Comparison of ENCODE assay signal across 8 cellular contexts in the genomic region with DNA sequence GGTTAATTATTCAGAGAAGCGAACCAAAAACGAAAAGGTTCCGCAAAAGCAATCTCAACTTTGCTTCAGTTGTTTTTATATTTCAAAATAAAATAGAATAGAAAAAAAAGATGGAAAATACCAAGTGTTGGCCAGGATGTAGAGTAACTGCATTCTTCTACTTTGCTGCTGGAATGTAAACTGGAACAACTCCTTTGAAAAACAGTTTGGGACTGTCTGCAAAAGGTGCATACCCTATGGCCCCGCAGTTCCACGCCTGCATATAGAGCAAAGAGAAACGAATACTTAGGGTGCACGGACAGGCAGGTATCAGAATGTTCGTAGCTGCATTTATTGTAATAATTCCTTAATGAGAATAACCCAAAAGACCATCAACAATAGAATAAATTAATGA. TPM values are rescaled to one million over a fixed set of nuclear protein-coding genes. Genes with fewer than 3 reads are reported as not detected.
A peak's percentile ranks its signal among the peaks of the same experiment; 100 is the strongest.
DNase-seq lines count a peak whose midpoint lies in the region; ATAC-seq and TF ChIP-seq lines count a peak whose summit lies in the region.

No MANE protein-coding gene starts in this region.

- no peaks in the 10 kb centered on the region for H3K27me3 ChIP-seq in ascending aorta

- H3K9me3 ChIP-seq in ascending aorta: peaks cover 0 to 5% of the 10 kb centered on the region in 2 donors

- H3K4me3 Mint-ChIP-seq in activated naive CD4-positive, alpha-beta T cell treated with anti-CD3 and anti-CD28 coated beads for 36 hours: peak overlapping the region; percentile 99
- peak overlapping the region; percentile 96 for H3K4me3 Mint-ChIP-seq in type B pancreatic cell

- H3K4me3 ChIP-seq in ascending aorta (peak overlapping the region; percentile 72 to 88), lower leg skin (ENCODE audit: low read depth, poor library complexity, severe bottlenecking) (peak overlapping the region; percentile 66)

- no peak for TF ChIP-seq CTCF in ascending aorta (IDR thresholded peaks at IDR 0.05)
- no peak for TF ChIP-seq CTCF in lower leg skin (IDR thresholded peaks at IDR 0.05)
- TF ChIP-seq CTCF in type B pancreatic cell (conservative IDR thresholded peaks at IDR 0.05): no peak

- intact Hi-C loops in activated naive CD4-positive, alpha-beta T cell treated with anti-CD3 and anti-CD28 coated beads for 36 hours (cut with micrococcal nuclease): loop anchor here (1.0 to 5.0 kb wide), 8 partner anchors 14 to 740 kb away; a partner anchor contains a TSS
- intact Hi-C loops in ascending aorta (cut with DNase I): loop anchor here (1.0 kb wide), 3 partner anchors 20 to 91 kb away; a partner anchor contains a TSS
- intact Hi-C loops in lower leg skin (cut with DNase I; ENCODE audit: low total_unique reads): no loop called here

- no peaks in the 10 kb centered on the region for H3K36me3 ChIP-seq in ascending aorta

- H3K27me3 Mint-ChIP-seq in activated naive CD4-positive, alpha-beta T cell treated with anti-CD3 and anti-CD28 coated beads for 36 hours (ENCODE audit: low read depth): peaks cover 18% of the 10 kb centered on the region
- no peaks in the 10 kb centered on the region for H3K27me3 Mint-ChIP-seq in type B pancreatic cell

- DNase-seq in activated naive CD4-positive, alpha-beta T cell treated with anti-CD3 and anti-CD28 coated beads for 36 hours: peak; percentile 10
- no peak for DNase-seq in activated naive CD4-positive, alpha-beta T cell treated with anti-CD3 and anti-CD28 coated beads, Interleukin-2, amount 50 U/mL, for 72 hours (ENCODE audit: low spot score in 2 of 2)
- DNase-seq in ascending aorta (ENCODE audit: low spot score in 2 of 2): no peak
- DNase-seq in lower leg skin (ENCODE audit: low spot score in 2 of 2): no peak
- DNase-seq in type B pancreatic cell (ENCODE audit: extremely low spot score, unreplicated experiment): no peak
- no peak for DNase-seq in A172 (ENCODE audit: low spot score)
- DNase-seq in NCI-H1694 treated with DMSO at 0.1 percent for 48 hours (lab: John Stamatoyannopoulos, UW): no peak

- H3K27ac ChIP-seq in ascending aorta: peak overlapping the region; percentile 93 to 96

- peaks cover 11% of the 10 kb centered on the region for H3K4me1 Mint-ChIP-seq in activated naive CD4-positive, alpha-beta T cell treated with anti-CD3 and anti-CD28 coated beads for 36 hours (ENCODE audit: low read depth)
- H3K4me1 Mint-ChIP-seq in type B pancreatic cell (ENCODE audit: unreplicated experiment): peaks cover 39% of the 10 kb centered on the region

- 11 to 22% methylated on average over 8 of the region's 8 CpGs for WGBS in lower leg skin, 2 donors

- CTCF ChIA-PET in activated naive CD4-positive, alpha-beta T cell treated with anti-CD3 and anti-CD28 coated beads for 36 hours (lab: Charles Lee): no interaction called here

- H3K9me3 Mint-ChIP-seq in activated naive CD4-positive, alpha-beta T cell treated with anti-CD3 and anti-CD28 coated beads for 36 hours: no peaks in the 10 kb centered on the region
- no peaks in the 10 kb centered on the region for H3K9me3 Mint-ChIP-seq in activated naive CD4-positive, alpha-beta T cell treated with anti-CD3 and anti-CD28 coated beads, Interleukin-2, amount 50 U/mL, for 72 hours
- peaks cover 10% of the 10 kb centered on the region for H3K9me3 Mint-ChIP-seq in type B pancreatic cell

- H3K36me3 Mint-ChIP-seq in activated naive CD4-positive, alpha-beta T cell treated with anti-CD3 and anti-CD28 coated beads for 36 hours (ENCODE audit: low read depth): peaks cover 2% of the 10 kb centered on the region
- H3K36me3 Mint-ChIP-seq in activated naive CD4-positive, alpha-beta T cell treated with anti-CD3 and anti-CD28 coated beads, Interleukin-2, amount 50 U/mL, for 72 hours: peaks cover 6 to 10% of the 10 kb centered on the region in 2 donors
- peaks cover 9% of the 10 kb centered on the region for H3K36me3 Mint-ChIP-seq in type B pancreatic cell

- H3K4me1 ChIP-seq in ascending aorta: peaks cover 0 to 6% of the 10 kb centered on the region in 2 donors

- no peak overlapping the region for H3K27ac Mint-ChIP-seq in activated naive CD4-positive, alpha-beta T cell treated with anti-CD3 and anti-CD28 coated beads for 36 hours
- H3K27ac Mint-ChIP-seq in activated naive CD4-positive, alpha-beta T cell treated with anti-CD3 and anti-CD28 coated beads, Interleukin-2, amount 50 U/mL, for 72 hours: peak overlapping the region in 1 of 2 donors; percentile 86
- H3K27ac Mint-ChIP-seq in type B pancreatic cell: peak overlapping the region; percentile 90

- no peak for TF ChIP-seq POLR2A in lower leg skin (IDR thresholded peaks at IDR 0.05)

- no peak for ATAC-seq in activated naive CD4-positive, alpha-beta T cell treated with anti-CD3 and anti-CD28 coated beads, Interleukin-2, amount 50 U/mL, for 72 hours
- ATAC-seq in HG03521 (IDR thresholded peaks at IDR 0.05; ENCODE audit: unreplicated experiment): no peak

RNA-seq across cellular contexts. Expression of a gene that starts 0.6 kb away (rescaled TPM):
- 1 to 10 TPM; 1.1 to 1.7 TPM for total RNA-seq in activated naive CD4-positive, alpha-beta T cell treated with anti-CD3 and anti-CD28 coated beads for 36 hours
- 1 to 10 TPM; 2.0 to 2.2 TPM for total RNA-seq in activated naive CD4-positive, alpha-beta T cell treated with anti-CD3 and anti-CD28 coated beads, Interleukin-2, amount 50 U/mL, for 72 hours
- 19.9 TPM for total RNA-seq in ascending aorta
- 1 to 10 TPM; 4.7 to 9.8 (median 6.9) TPM for total RNA-seq in lower leg skin
- total RNA-seq in type B pancreatic cell (ENCODE audit: low replicate concordance): 9.4 and 17.4 TPM in 2 replicates
- 21.9 and 28.7 TPM in 2 replicates for total RNA-seq in A172 (2014; rRNA removed; shearing (Covaris generic))

RNA-seq across cellular contexts. Expression of a gene that starts 50.6 kb away (rescaled TPM):
- total RNA-seq in activated naive CD4-positive, alpha-beta T cell treated with anti-CD3 and anti-CD28 coated beads for 36 hours: 1 to 10 TPM; 6.8 to 7.0 TPM
- total RNA-seq in activated naive CD4-positive, alpha-beta T cell treated with anti-CD3 and anti-CD28 coated beads, Interleukin-2, amount 50 U/mL, for 72 hours: 1 to 10 TPM; 7.1 to 7.9 TPM
- total RNA-seq in ascending aorta: 7.7 TPM
- 1 to 10 TPM in 2 of 4 donors, under 1 TPM in 2; 0.49 to 1.2 (median 1.0) TPM for total RNA-seq in lower leg skin
- total RNA-seq in type B pancreatic cell (ENCODE audit: low replicate concordance): 1.5 and 3.8 TPM in 2 replicates
- 22.6 and 23.1 TPM in 2 replicates for total RNA-seq in A172 (2014; rRNA removed; shearing (Covaris generic))
